In genomic region chr9:133119039-133119438, GRCh38 we compare ENCODE assay signal across 8 cellular contexts. TPM values are rescaled to one million over a fixed set of nuclear protein-coding genes. Genes with fewer than 3 reads are reported as not detected.
A peak's percentile ranks its signal among the peaks of the same experiment; 100 is the strongest.
DNase-seq lines count a peak whose midpoint lies in the region; ATAC-seq and TF ChIP-seq lines count a peak whose summit lies in the region.

No MANE protein-coding gene starts in this region.

- H3K4me2 ChIP-seq in Karpas-422 (ENCODE audit: low read depth, low read length, poor library complexity, severe bottlenecking): no peak overlapping the region

- no peaks in the 10 kb centered on the region for H3K9me3 Mint-ChIP-seq in stimulated activated effector memory CD8-positive, alpha-beta T cell treated with anti-CD3 and anti-CD28 coated beads, Interleukin-12 subunit alpha, Interleukin-12 subunit beta, amount 100 ng/mL, for 72 hours

- H3K4me3 Mint-ChIP-seq in stimulated activated effector memory CD8-positive, alpha-beta T cell treated with anti-CD3 and anti-CD28 coated beads, Interleukin-12 subunit alpha, Interleukin-12 subunit beta, amount 100 ng/mL, for 72 hours: peak overlapping the region; percentile 65

- H3K27ac ChIP-seq in Karpas-422 (ENCODE audit: low read length) (0 out of 2 replicates have a peak overlapping the region, but pooled peaks have one; percentile 13), body of pancreas (peak overlapping the region in 3 of 4 donors; percentile 65 to 90 (median 73)), left lung (peak overlapping the region; percentile 91 to 97)

- TF ChIP-seq POLR2A in body of pancreas (IDR thresholded peaks at IDR 0.05): peak in 2 of 3 donors; percentile 4 to 21

- H2AFZ ChIP-seq in Karpas-422 (ENCODE audit: low read length): no peak overlapping the region

- TF ChIP-seq CTCF in body of pancreas (IDR thresholded peaks at IDR 0.05) (no peak), left lung (IDR thresholded peaks at IDR 0.05) (no peak)

- H3K36me3 Mint-ChIP-seq in stimulated activated effector memory CD8-positive, alpha-beta T cell treated with anti-CD3 and anti-CD28 coated beads, Interleukin-12 subunit alpha, Interleukin-12 subunit beta, amount 100 ng/mL, for 72 hours: peaks cover 69% of the 10 kb centered on the region

- WGBS in body of pancreas, 2 donors: 47 to 64% methylated on average over 10 of the region's 10 CpGs

- H3K4me3 ChIP-seq in Karpas-422 (ENCODE audit: low read length) (no peak overlapping the region), body of pancreas (no peak overlapping the region), left lung (peak overlapping the region; percentile 1 to 87)

- no peaks in the 10 kb centered on the region for H3K9me2 ChIP-seq in Karpas-422 (replicated peaks; ENCODE audit: insufficient read depth, low read length)

- H3K79me2 ChIP-seq in Karpas-422 (ENCODE audit: low read length): peaks cover 69% of the 10 kb centered on the region

- H3K36me3 ChIP-seq in Karpas-422 (ENCODE audit: insufficient read depth, low read length) (no peaks in the 10 kb centered on the region), body of pancreas (replicated peaks in 1 of 2; ENCODE audit: insufficient read depth in 1 of 2, low read depth in 2 of 2) (no peaks in the 10 kb centered on the region), left lung (no peaks in the 10 kb centered on the region)

- DNase-seq in Karpas-422 (no peak), body of pancreas (peak in 1 of 4 donors; percentile 43), left lung (peak in 1 of 2 donors; percentile 61), NCI-H774 (lab: John Stamatoyannopoulos, UW) (no peak)
- no peak for DNase-seq in stimulated activated effector memory CD8-positive, alpha-beta T cell treated with anti-CD3 and anti-CD28 coated beads, Interleukin-12 subunit alpha, Interleukin-12 subunit beta, amount 100 ng/mL, for 72 hours (ENCODE audit: low spot score in 2 of 2)
- DNase-seq in stimulated activated naive CD4-positive, alpha-beta T cell treated with Interleukin-2 at 50 U/mL for 16 hours (lab: John Stamatoyannopoulos, UW): no peak

- ATAC-seq in body of pancreas: no peak
- ATAC-seq in left lung: no peak
- no peak for ATAC-seq in stimulated activated effector memory CD8-positive, alpha-beta T cell treated with anti-CD3 and anti-CD28 coated beads, Interleukin-12 subunit alpha, Interleukin-12 subunit beta, amount 100 ng/mL, for 72 hours
- no peak for ATAC-seq in GM21529 (IDR thresholded peaks at IDR 0.05; ENCODE audit: unreplicated experiment)
- no peak for ATAC-seq in GM21528 (IDR thresholded peaks at IDR 0.05; ENCODE audit: low FRiP score, unreplicated experiment)

- peak overlapping the region; percentile 75 for H3K27ac Mint-ChIP-seq in stimulated activated effector memory CD8-positive, alpha-beta T cell treated with anti-CD3 and anti-CD28 coated beads, Interleukin-12 subunit alpha, Interleukin-12 subunit beta, amount 100 ng/mL, for 72 hours

- H3K4me1 ChIP-seq in Karpas-422 (ENCODE audit: low read length): peaks cover 92% of the 10 kb centered on the region
- peaks cover 66% of the 10 kb centered on the region for H3K4me1 ChIP-seq in body of pancreas
- H3K4me1 ChIP-seq in left lung: peaks cover 47 to 90% of the 10 kb centered on the region in 2 donors

- H3K27me3 ChIP-seq in Karpas-422 (ENCODE audit: low read length) (no peaks in the 10 kb centered on the region), body of pancreas (no peaks in the 10 kb centered on the region), left lung (no peaks in the 10 kb centered on the region)

- peak overlapping the region; percentile 6; the same call in 1 of the 2 replicates for H3K9ac ChIP-seq in Karpas-422 (ENCODE audit: low read length)

- no peaks in the 10 kb centered on the region for H3K9me3 ChIP-seq in Karpas-422 (ENCODE audit: low read length)
- H3K9me3 ChIP-seq in body of pancreas: no peaks in the 10 kb centered on the region
- no peaks in the 10 kb centered on the region for H3K9me3 ChIP-seq in left lung

- H4K20me1 ChIP-seq in Karpas-422 (ENCODE audit: insufficient read depth, low read depth, low read length): peaks cover 83% of the 10 kb centered on the region

- intact Hi-C loops in body of pancreas (cut with DNase I) (no loop called here), left lung (cut with DNase I) (no loop called here)

- peaks cover 86% of the 10 kb centered on the region for H3K4me1 Mint-ChIP-seq in stimulated activated effector memory CD8-positive, alpha-beta T cell treated with anti-CD3 and anti-CD28 coated beads, Interleukin-12 subunit alpha, Interleukin-12 subunit beta, amount 100 ng/mL, for 72 hours

RNA-seq across cellular contexts. Expression of gene RALGDS, which starts 2.0 kb away (rescaled TPM):
- 69.2 and 99.2 TPM in 2 replicates for total RNA-seq in Karpas-422 (2014; rRNA removed; shearing (Covaris generic); ENCODE audit: low replicate concordance)
- total RNA-seq in body of pancreas (10 to 100 TPM; 27.8 to 64.6 TPM), left lung (10 to 100 TPM; 56.4 to 58.9 TPM)

RNA-seq across cellular contexts. Expression of gene GBGT1, which starts 44.7 kb away (rescaled TPM):
- total RNA-seq in Karpas-422 (2014; rRNA removed; shearing (Covaris generic); ENCODE audit: low replicate concordance): 5.2 TPM in 2 replicates
- 1 to 10 TPM; 5.4 to 9.2 TPM for total RNA-seq in body of pancreas
- total RNA-seq in left lung: 10 to 100 TPM; 22.2 to 45.1 TPM

RNA-seq across cellular contexts. Expression of gene CEL, which starts 57.3 kb away (rescaled TPM):
- 0.19 and 1.9 TPM in 2 replicates for total RNA-seq in Karpas-422 (2014; rRNA removed; shearing (Covaris generic); ENCODE audit: low replicate concordance)
- total RNA-seq in body of pancreas: 1,000 to 10,000 TPM; 8,438 to 9,209 TPM
- 1 to 10 TPM in 1 of 2 donors, under 1 TPM in 1; 0.47 to 1.1 TPM for total RNA-seq in left lung

Comparison
In these comparisons a context has a peak if more than half of its experiments do, and no peak if none do; other contexts are left out.
1. H3K27ac ChIP-seq: peak in every context shown above with its lines; median percentile 94 in left lung; 73 in body of pancreas; 13 in Karpas-422.
2. H3K4me3 ChIP-seq: peak in left lung (2 of 2); none in Karpas-422 (single experiment) and body of pancreas (0 of 2).
3. RNA of gene CEL, which starts 57.3 kb away (total RNA-seq): 8,438 to 9,209 TPM in body of pancreas; 0.47 to 1.1 TPM in left lung and 0.19 to 1.9 TPM in Karpas-422; every median in the first group is over 1,000 times any median in the second.